ENCODE assay signal across 12 cellular contexts in genomic region chrX:10483191-10483808, GRCh38.
DNase-seq lines count a peak whose midpoint lies in the region; FAIRE-seq and TF ChIP-seq lines count a peak whose summit lies in the region.
"Had no signal": no experiment of that assay in that cellular context is flagged by ENCODE, and none has a peak within 500 bp of the region (broad histone marks: within the 10 kb centered on the region; RNA-seq: fewer than 3 reads in every experiment).

No MANE protein-coding gene starts in this region.

- peaks cover 34% of the 10 kb centered on the region for H3K4me1 ChIP-seq in BLaER1
- H3K4me1 ChIP-seq in kidney (ENCODE audit: control insufficient read depth in 1 of 2, insufficient read depth in 1 of 2, low read depth in 1 of 2, low read length in 2 of 2), result peaks cover 0 to 3% of the 10 kb centered on the region in 2 donors

- DNase-seq in dermis blood vessel endothelial cell (peak; percentile 87), kidney (no peak), renal cortical epithelial cell (ENCODE audit: low read depth) (peak; percentile 12), D341Med (ENCODE audit: low spot score) (no peak), NAMALWA (ENCODE audit: low spot score) (no peak), NCI-H2196 treated with DMSO at 0.1 percent for 48 hours (lab: John Stamatoyannopoulos, UW; ENCODE audit: unreplicated experiment) (no peak), NCI-H146 treated with DMSO at 0.1 percent for 48 hours (lab: John Stamatoyannopoulos, UW; ENCODE audit: unreplicated experiment) (no peak)
- DNase-seq: activated CD4-positive, CD25-positive, alpha-beta regulatory T cell treated with anti-CD3 and anti-CD28 coated beads, Interleukin-2, amount 50 U/mL, for 72 hours; activated T-cell treated with anti-CD3 and anti-CD28 coated beads, Interleukin-2, amount 50 U/mL, for 24 hours; NCI-H446 treated with DMSO at 0.1 percent for 48 hours had no signal

- 0 out of 2 replicates have a peak, but pooled peaks cover 5% of the 10 kb centered on the region for H3K9me3 ChIP-seq in BLaER1
- H3K9me3 ChIP-seq in kidney (ENCODE audit: control insufficient read depth in 1 of 2, low read length in 2 of 2), result no peaks in the 10 kb centered on the region

- peaks cover 81% of the 10 kb centered on the region for H3K27me3 ChIP-seq in BLaER1

- peak overlapping the region; percentile 82 for H3K4me2 ChIP-seq in BLaER1

- H4K20me1 ChIP-seq in BLaER1, result peaks cover 5% of the 10 kb centered on the region; the same call in 1 of the 2 replicates

- intact Hi-C loops in kidney (cut with DNase I), result no loop called here

- no peak for TF ChIP-seq CTCF in kidney (IDR thresholded peaks at IDR 0.05; ENCODE audit: borderline replicate concordance, extremely low read depth, insufficient read depth)

- peak; percentile 76 for FAIRE-seq in kidney (lab: Jason Lieb, UNC)

- no peak overlapping the region for H3K27ac ChIP-seq in BLaER1
- H3K27ac ChIP-seq in kidney (ENCODE audit: low read depth in 2 of 2, low read length in 2 of 2), result peak overlapping the region; percentile 74 to 87

- H3K9ac ChIP-seq in BLaER1 (no peak overlapping the region), kidney (ENCODE audit: low read length in 2 of 2) (no peak overlapping the region)

- no peaks in the 10 kb centered on the region for H3K36me3 ChIP-seq in BLaER1
- H3K36me3 ChIP-seq in kidney (ENCODE audit: control insufficient read depth in 1 of 2, insufficient read depth in 2 of 2, low read length in 2 of 2), result no peaks in the 10 kb centered on the region

- H3K4me3 ChIP-seq in BLaER1, result no peak overlapping the region
- no peak overlapping the region for H3K4me3 ChIP-seq in kidney (ENCODE audit: low read length in 2 of 2)
- H3K4me3 ChIP-seq: skin epidermis had no signal

Comparison
In these comparisons a context has a peak if more than half of its experiments do, and no peak if none do; other contexts are left out.
1. DNase-seq: peak in dermis blood vessel endothelial cell (single experiment) and renal cortical epithelial cell (single experiment); none in kidney (single experiment), D341Med (single experiment), NAMALWA (single experiment), NCI-H2196 treated with DMSO at 0.1 percent for 48 hours (single experiment) and NCI-H146 treated with DMSO at 0.1 percent for 48 hours (single experiment).